In the genomic region with DNA sequence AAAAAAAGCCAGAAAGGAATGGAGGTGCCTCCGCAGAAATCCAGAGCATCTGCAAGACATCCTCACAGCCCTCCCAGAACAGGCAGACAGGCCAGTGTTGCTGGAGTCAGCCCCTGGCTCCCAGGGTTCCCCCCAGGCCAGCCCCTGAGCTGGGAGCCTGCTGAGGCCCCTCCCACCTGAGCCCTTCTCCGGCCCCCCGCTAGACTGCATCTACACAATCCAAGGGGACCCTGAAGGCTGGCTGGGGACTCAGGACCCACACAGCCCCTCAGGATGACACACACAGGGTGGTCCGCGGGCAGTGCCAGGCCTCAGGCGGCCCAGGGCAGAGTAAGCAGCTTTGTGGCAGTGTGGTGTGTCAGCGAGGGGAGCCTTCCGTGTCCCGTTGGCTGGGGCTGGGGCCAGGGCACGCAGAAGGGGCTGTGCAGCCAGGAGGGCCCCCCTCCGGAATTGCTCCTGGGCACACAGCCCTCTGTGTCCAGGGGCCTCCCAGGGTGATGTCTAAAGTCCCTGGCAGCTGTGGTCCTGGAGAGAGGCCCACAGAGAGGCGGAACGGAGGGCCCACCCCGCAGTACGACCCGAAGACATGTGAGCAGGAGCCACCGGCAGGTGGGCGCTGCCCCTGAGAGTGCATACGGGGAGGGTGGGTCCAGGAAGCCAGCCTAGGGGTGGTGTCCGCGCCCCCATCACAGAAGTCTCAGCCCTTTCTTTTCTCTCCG, we compare ENCODE assay signal across 2 cellular contexts.
TF ChIP-seq lines count a peak whose summit lies in the region.

No MANE protein-coding gene starts in this region.

TF ChIP-seq in HCT116, 20 proteins besides CTCF, POLR2A, EP300 and RAD21:
- TF ChIP-seq SRF (IDR thresholded peaks at IDR 0.05; ENCODE audit: low read depth), result no peak
- TF ChIP-seq EZH2 (IDR thresholded peaks at IDR 0.05), result no peak
- TF ChIP-seq ZFX (IDR thresholded peaks at IDR 0.05), result no peak
- no peak for TF ChIP-seq TCF7L2 (IDR thresholded peaks at IDR 0.05; ENCODE audit: borderline replicate concordance, extremely low read depth, insufficient read depth, insufficient read length)
- no peak for TF ChIP-seq SP1 (IDR thresholded peaks at IDR 0.05; ENCODE audit: low read depth)
- no peak for TF ChIP-seq CEBPB (IDR thresholded peaks at IDR 0.05; ENCODE audit: low read depth)
- TF ChIP-seq JUND (IDR thresholded peaks at IDR 0.05), result no peak
- no peak for TF ChIP-seq CBX3 (IDR thresholded peaks at IDR 0.05; ENCODE audit: low read depth)
- TF ChIP-seq, protein P1, sequence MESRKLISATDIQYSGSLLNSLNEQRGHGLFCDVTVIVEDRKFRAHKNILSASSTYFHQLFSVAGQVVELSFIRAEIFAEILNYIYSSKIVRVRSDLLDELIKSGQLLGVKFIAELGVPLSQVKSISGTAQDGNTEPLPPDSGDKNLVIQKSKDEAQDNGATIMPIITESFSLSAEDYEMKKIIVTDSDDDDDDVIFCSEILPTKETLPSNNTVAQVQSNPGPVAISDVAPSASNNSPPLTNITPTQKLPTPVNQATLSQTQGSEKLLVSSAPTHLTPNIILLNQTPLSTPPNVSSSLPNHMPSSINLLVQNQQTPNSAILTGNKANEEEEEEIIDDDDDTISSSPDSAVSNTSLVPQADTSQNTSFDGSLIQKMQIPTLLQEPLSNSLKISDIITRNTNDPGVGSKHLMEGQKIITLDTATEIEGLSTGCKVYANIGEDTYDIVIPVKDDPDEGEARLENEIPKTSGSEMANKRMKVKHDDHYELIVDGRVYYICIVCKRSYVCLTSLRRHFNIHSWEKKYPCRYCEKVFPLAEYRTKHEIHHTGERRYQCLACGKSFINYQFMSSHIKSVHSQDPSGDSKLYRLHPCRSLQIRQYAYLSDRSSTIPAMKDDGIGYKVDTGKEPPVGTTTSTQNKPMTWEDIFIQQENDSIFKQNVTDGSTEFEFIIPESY (IDR thresholded peaks at IDR 0.05; ENCODE audit: extremely low read depth, insufficient replicate concordance, low read length), result no peak
- TF ChIP-seq FOSL1 (IDR thresholded peaks at IDR 0.05; ENCODE audit: low read depth), result no peak
- TF ChIP-seq, protein P2, sequence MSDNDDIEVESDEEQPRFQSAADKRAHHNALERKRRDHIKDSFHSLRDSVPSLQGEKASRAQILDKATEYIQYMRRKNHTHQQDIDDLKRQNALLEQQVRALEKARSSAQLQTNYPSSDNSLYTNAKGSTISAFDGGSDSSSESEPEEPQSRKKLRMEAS (IDR thresholded peaks at IDR 0.05), result no peak
- no peak for TF ChIP-seq EZH2phosphoT487 (IDR thresholded peaks at IDR 0.05; ENCODE audit: borderline replicate concordance)
- TF ChIP-seq, protein P3, sequence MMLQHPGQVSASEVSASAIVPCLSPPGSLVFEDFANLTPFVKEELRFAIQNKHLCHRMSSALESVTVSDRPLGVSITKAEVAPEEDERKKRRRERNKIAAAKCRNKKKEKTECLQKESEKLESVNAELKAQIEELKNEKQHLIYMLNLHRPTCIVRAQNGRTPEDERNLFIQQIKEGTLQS (IDR thresholded peaks at IDR 0.05), result no peak
- no peak for TF ChIP-seq SIN3A (IDR thresholded peaks at IDR 0.05; ENCODE audit: low read depth)
- no peak for TF ChIP-seq YY1 (IDR thresholded peaks at IDR 0.05; ENCODE audit: extremely low read depth, insufficient replicate concordance, low read depth, low read length)

TF ChIP-seq in K562, 482 proteins besides CTCF, POLR2A, EP300 and RAD21:
- TF ChIP-seq PTTG1 (tag; IDR thresholded peaks at IDR 0.05; ENCODE audit: low read depth) (no peak), POLR2G (IDR thresholded peaks at IDR 0.05; ENCODE audit: low read depth, low read length) (peak; percentile 66)
TF ChIP-seq in K562: peak in this region for 1.
